Comparison of ENCODE assay signal across 7 cellular contexts in the genomic region with DNA sequence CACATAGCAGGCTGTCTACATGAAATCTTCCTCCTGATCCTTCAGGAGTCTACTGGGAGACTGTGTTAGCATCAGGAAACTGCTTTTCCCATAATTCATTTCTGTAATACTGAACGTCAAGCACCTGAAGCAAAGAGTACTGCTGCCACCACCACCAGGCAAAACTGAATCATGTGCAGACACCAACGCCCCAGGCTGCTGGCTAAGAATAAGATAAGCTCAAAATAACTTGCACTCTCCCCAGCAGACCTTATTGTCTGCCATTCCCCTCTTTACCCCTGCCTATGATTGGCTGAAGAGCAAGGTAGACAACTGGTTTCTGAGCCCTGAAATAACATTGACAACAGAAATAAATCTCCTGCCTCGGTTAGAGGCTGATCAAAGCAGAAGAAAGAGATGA.
"Had no signal": no experiment of that assay in that cellular context is flagged by ENCODE, and none has a peak within 500 bp of the region (broad histone marks: within the 10 kb centered on the region; RNA-seq: fewer than 3 reads in every experiment).

No MANE protein-coding gene starts in this region.

- H3K4me3 ChIP-seq: GM12878 had no signal

- FAIRE-seq: G401.6, GM12878, GM12891, GM18507, GM19239 had no signal

- ATAC-seq: GM12878 had no signal

- DNase-seq: GDM1, GF-D8 had no signal
